Comparison of ENCODE assay signal across 8 cellular contexts in genomic region chr19:17488593-17489391, GRCh38. TPM values are rescaled to one million over a fixed set of nuclear protein-coding genes. Genes with fewer than 3 reads are reported as not detected.
A peak's percentile ranks its signal among the peaks of the same experiment; 100 is the strongest.
DNase-seq lines count a peak whose midpoint lies in the region; ATAC-seq and TF ChIP-seq lines count a peak whose summit lies in the region.

No MANE protein-coding gene starts in this region.

- H3K27me3 Mint-ChIP-seq in nephron progenitor cell (ENCODE audit: low read depth, poor library complexity) = peaks cover 21% of the 10 kb centered on the region

- peaks cover 20% of the 10 kb centered on the region for H3K36me3 Mint-ChIP-seq in nephron progenitor cell (ENCODE audit: low read depth)

- no peak overlapping the region for H3K9ac ChIP-seq in DND-41 (ENCODE audit: low read depth, low read length)

- H3K4me1 ChIP-seq in DND-41 (ENCODE audit: insufficient read depth, low read length) (no peaks in the 10 kb centered on the region), thyroid gland (peaks cover 0 to 3% of the 10 kb centered on the region in 2 donors), ascending aorta (no peaks in the 10 kb centered on the region)

- no peak overlapping the region for H3K27ac ChIP-seq in DND-41 (ENCODE audit: low read length)
- H3K27ac ChIP-seq in thyroid gland = no peak overlapping the region
- H3K27ac ChIP-seq in ascending aorta = no peak overlapping the region

- H3K9me3 ChIP-seq in DND-41 (ENCODE audit: insufficient read depth, low read length, severe bottlenecking) = no peaks in the 10 kb centered on the region
- H3K9me3 ChIP-seq in MG63 = no peaks in the 10 kb centered on the region
- H3K9me3 ChIP-seq in thyroid gland = no peaks in the 10 kb centered on the region
- no peaks in the 10 kb centered on the region for H3K9me3 ChIP-seq in ascending aorta

- H3K9me3 Mint-ChIP-seq in nephron progenitor cell = no peaks in the 10 kb centered on the region

- intact Hi-C loops in thyroid gland (cut with DNase I) = no loop called here
- intact Hi-C loops in ascending aorta (cut with DNase I) = no loop called here

- TF ChIP-seq POLR2A in thyroid gland (IDR thresholded peaks at IDR 0.05) = no peak

- ATAC-seq in DND-41 (ENCODE audit: insufficient read depth, low read depth) = peak; percentile 70

- peak; percentile 28 for TF ChIP-seq CTCF in DND-41 (IDR thresholded peaks at IDR 0.05; ENCODE audit: borderline replicate concordance, extremely low read depth, low read length, poor library complexity, severe bottlenecking)
- peak; percentile 25 for TF ChIP-seq CTCF in nephron progenitor cell (IDR thresholded peaks at IDR 0.05)
- TF ChIP-seq CTCF in thyroid gland (IDR thresholded peaks at IDR 0.05) = no peak
- no peak for TF ChIP-seq CTCF in ascending aorta (IDR thresholded peaks at IDR 0.05)

- peaks cover 4% of the 10 kb centered on the region; the same call in 1 of the 2 replicates for H4K20me1 ChIP-seq in DND-41 (ENCODE audit: insufficient read depth, low read length)

- peak overlapping the region; percentile 70 for H3K4me3 Mint-ChIP-seq in nephron progenitor cell

- 38 to 42% methylated on average over 22 to 27 of the region's 31 CpGs for WGBS in thyroid gland, 2 donors

- peak overlapping the region; percentile 83 for H3K27ac Mint-ChIP-seq in nephron progenitor cell

- H3K36me3 ChIP-seq in DND-41 (ENCODE audit: insufficient read depth, low read length) (peaks cover 4% of the 10 kb centered on the region; the same call in 1 of the 2 replicates), MG63 (no peaks in the 10 kb centered on the region; the same call in 1 of the 2 replicates), thyroid gland (no peaks in the 10 kb centered on the region), ascending aorta (peaks cover 8 to 23% of the 10 kb centered on the region in 2 donors)

- H3K4me3 ChIP-seq in DND-41 (ENCODE audit: low read depth in 1 of 2, low read length in 2 of 2) = no peak overlapping the region
- H3K4me3 ChIP-seq in MG63 = no peak overlapping the region
- no peak overlapping the region for H3K4me3 ChIP-seq in thyroid gland (replicated peaks in 1 of 3)
- H3K4me3 ChIP-seq in ascending aorta = no peak overlapping the region

- no peak overlapping the region for H2AFZ ChIP-seq in DND-41 (ENCODE audit: low read depth, low read length)

- H3K27me3 ChIP-seq in DND-41 (ENCODE audit: insufficient read depth, low read length, poor library complexity) = no peaks in the 10 kb centered on the region
- no peaks in the 10 kb centered on the region for H3K27me3 ChIP-seq in MG63
- no peaks in the 10 kb centered on the region for H3K27me3 ChIP-seq in thyroid gland
- H3K27me3 ChIP-seq in ascending aorta = no peaks in the 10 kb centered on the region

- DNase-seq in DND-41 (peak; percentile 59), MG63 (peak; percentile 63), nephron progenitor cell (peak; percentile 94), thyroid gland (peak; percentile 82 to 83), NCI-H446 (lab: John Stamatoyannopoulos, UW) (no peak), ascending aorta (ENCODE audit: low spot score in 2 of 2) (no peak)
- DNase-seq in activated CD4-positive, alpha-beta T cell treated with anti-CD3 and anti-CD28 coated beads, Interleukin-2, amount 50 U/mL, for 4 hours = peak; percentile 65 to 68
- peak; percentile 61 for DNase-seq in effector CD4-positive, alpha-beta T cell

- peaks cover 25% of the 10 kb centered on the region for H3K4me1 Mint-ChIP-seq in nephron progenitor cell

- no peaks in the 10 kb centered on the region for H3K79me2 ChIP-seq in DND-41 (ENCODE audit: insufficient read depth, low read length)

- no peak overlapping the region for H3K4me2 ChIP-seq in DND-41 (ENCODE audit: insufficient read depth, low read length)

RNA-seq across cellular contexts. Expression of gene SLC27A1, which starts 18.5 kb away (rescaled TPM):
- total RNA-seq in MG63 (2014; rRNA removed; shearing (Covaris generic); ENCODE audit: low replicate concordance) = 6.3 and 6.5 TPM in 2 replicates
- total RNA-seq in thyroid gland (10 to 100 TPM; 25.3 to 40.7 (median 28.1) TPM), ascending aorta (64.9 TPM)

RNA-seq across cellular contexts. Expression of gene PGLS, which starts 22.7 kb away (rescaled TPM):
- 87.7 and 149 TPM in 2 replicates for total RNA-seq in MG63 (2014; rRNA removed; shearing (Covaris generic); ENCODE audit: low replicate concordance)
- total RNA-seq in thyroid gland (100 to 1,000 TPM in 2 of 4 donors, 10 to 100 TPM in 2; 71.5 to 138 (median 97.7) TPM), ascending aorta (143 TPM)

RNA-seq across cellular contexts. Expression of gene NXNL1, which starts 28.1 kb away (rescaled TPM):
- total RNA-seq in MG63 (2014; rRNA removed; shearing (Covaris generic); ENCODE audit: low replicate concordance) = not detected in 2 replicates
- not detected for total RNA-seq in thyroid gland
- total RNA-seq in ascending aorta = not detected

RNA-seq across cellular contexts. Expression of gene TMEM221, which starts 40.3 kb away (rescaled TPM):
- total RNA-seq in MG63 (2014; rRNA removed; shearing (Covaris generic); ENCODE audit: low replicate concordance) = not detected in 2 replicates
- total RNA-seq in thyroid gland = under 1 TPM in 1 of 4 donors, not detected in 3; 0.56 TPM
- not detected for total RNA-seq in ascending aorta

Comparison
In these comparisons a context has a peak if more than half of its experiments do, and no peak if none do; other contexts are left out.
1. DNase-seq: peak in DND-41 (single experiment), MG63 (single experiment), activated CD4-positive, alpha-beta T cell treated with anti-CD3 and anti-CD28 coated beads, Interleukin-2, amount 50 U/mL, for 4 hours (2 of 2), effector CD4-positive, alpha-beta T cell (single experiment), nephron progenitor cell (single experiment) and thyroid gland (2 of 2); none in NCI-H446 (0 of 2) and ascending aorta (0 of 2).
2. CTCF ChIP-seq: peak in DND-41 (single experiment) and nephron progenitor cell (single experiment); none in thyroid gland (0 of 6) and ascending aorta (0 of 3).